Comparison of ENCODE assay signal across 8 cellular contexts in genomic region chr6:28863607-28864320, GRCh38.
DNase-seq lines count a peak whose midpoint lies in the region; ATAC-seq and TF ChIP-seq lines count a peak whose summit lies in the region.

No MANE protein-coding gene starts in this region.

- peaks cover 5% of the 10 kb centered on the region for H3K27me3 Mint-ChIP-seq in activated CD4-positive, alpha-beta memory T cell treated with anti-CD3 and anti-CD28 coated beads for 36 hours

- CTCF ChIA-PET in activated CD4-positive, alpha-beta memory T cell treated with anti-CD3 and anti-CD28 coated beads for 36 hours (lab: Charles Lee) = interaction anchor here (0.7 to 8.8 kb wide), 3 partner anchors 25 to 1345 kb away, joined by 3 to 97 read pairs (median 4); no protein-coding TSS in a partner anchor

- intact Hi-C loops in activated CD4-positive, alpha-beta memory T cell treated with anti-CD3 and anti-CD28 coated beads for 36 hours (cut with micrococcal nuclease) = loop anchor here (1.0 to 10.0 kb wide), 7 partner anchors 24 to 1719 kb away; a partner anchor contains a TSS
- intact Hi-C loops in lower lobe of right lung (cut with DNase I) = no loop called here

- H3K9me3 Mint-ChIP-seq in activated CD4-positive, alpha-beta memory T cell treated with anti-CD3 and anti-CD28 coated beads for 36 hours = peaks cover 8% of the 10 kb centered on the region

- ATAC-seq in HG03175 (IDR thresholded peaks at IDR 0.05; ENCODE audit: unreplicated experiment) = peak; percentile 39
- ATAC-seq in lower lobe of right lung = peak; percentile 82 to 88
- ATAC-seq in HG03469 (IDR thresholded peaks at IDR 0.05; ENCODE audit: unreplicated experiment) = no peak

- peaks cover 8% of the 10 kb centered on the region for H3K36me3 Mint-ChIP-seq in activated CD4-positive, alpha-beta memory T cell treated with anti-CD3 and anti-CD28 coated beads for 36 hours

- H3K4me3 Mint-ChIP-seq in activated CD4-positive, alpha-beta memory T cell treated with anti-CD3 and anti-CD28 coated beads for 36 hours = peak overlapping the region; percentile 82

- no peak for TF ChIP-seq CTCF in lower lobe of right lung (IDR thresholded peaks at IDR 0.05)

- no peaks in the 10 kb centered on the region for H3K27me3 ChIP-seq in lower lobe of right lung (ENCODE audit: low read depth)

- peak overlapping the region; percentile 59 for H3K27ac ChIP-seq in lower lobe of right lung

- peak overlapping the region; percentile 91 for H3K27ac Mint-ChIP-seq in activated CD4-positive, alpha-beta memory T cell treated with anti-CD3 and anti-CD28 coated beads for 36 hours

- H3K4me1 Mint-ChIP-seq in activated CD4-positive, alpha-beta memory T cell treated with anti-CD3 and anti-CD28 coated beads for 36 hours (ENCODE audit: low read depth) = peaks cover 38% of the 10 kb centered on the region

- H3K4me3 ChIP-seq in lower lobe of right lung = peak overlapping the region; percentile 87

- DNase-seq in DMS53 (lab: John Stamatoyannopoulos, UW) (peak; percentile 85), NCI-H748 (lab: John Stamatoyannopoulos, UW; ENCODE audit: unreplicated experiment) (peak; percentile 96), ecto neural progenitor cell (ENCODE audit: low spot score) (peak; percentile 87), lower lobe of right lung (peak; percentile 73)
- DNase-seq in activated CD4-positive, alpha-beta memory T cell treated with anti-CD3 and anti-CD28 coated beads for 36 hours = peak; percentile 90
- DNase-seq in stimulated activated CD4-positive, alpha-beta T cell treated with anti-CD3 and anti-CD28 coated beads, Interleukin-4, amount 100 ng/mL, for 4 hours = peak; percentile 76 to 83

- peaks cover 14% of the 10 kb centered on the region for H3K4me1 ChIP-seq in lower lobe of right lung

- POLR2A ChIA-PET in activated CD4-positive, alpha-beta memory T cell treated with anti-CD3 and anti-CD28 coated beads for 36 hours (lab: Charles Lee) = interaction anchor here (1.1 to 1.5 kb wide), 4 partner anchors 18 to 60 kb away, joined by 4 to 5 read pairs (median 4); partner anchors contain the start of gene TRIM27

- no peaks in the 10 kb centered on the region for H3K36me3 ChIP-seq in lower lobe of right lung

- peaks cover 6% of the 10 kb centered on the region for H3K9me3 ChIP-seq in lower lobe of right lung
